12 cellular contexts compared by ENCODE assay signal in genomic region chr12:64714551-64714968, GRCh38. TPM values are rescaled to one million over a fixed set of nuclear protein-coding genes. Genes with fewer than 3 reads are reported as not detected.
DNase-seq lines count a peak whose midpoint lies in the region; ATAC-seq, FAIRE-seq and TF ChIP-seq lines count a peak whose summit lies in the region.
"Had no signal": no experiment of that assay in that cellular context is flagged by ENCODE, and none has a peak within 500 bp of the region (broad histone marks: within the 10 kb centered on the region; RNA-seq: fewer than 3 reads in every experiment).

No MANE protein-coding gene starts in this region.

- CTCF ChIA-PET in CD8-positive, alpha-beta memory T cell (lab: Charles Lee) = interaction anchor here (0.6 to 1.8 kb wide), 3 partner anchors 17 to 165 kb away, joined by 3 to 4 read pairs (median 3); no protein-coding TSS in a partner anchor
- CTCF ChIA-PET in activated CD8-positive, alpha-beta T cell treated with anti-CD3 and anti-CD28 coated beads for 36 hours (lab: Charles Lee) = interaction anchor here (1.0 kb wide), 1 partner anchor 9 kb away, joined by 4 read pairs; no protein-coding TSS in a partner anchor

- H3K9me3 Mint-ChIP-seq in CD8-positive, alpha-beta memory T cell = no peaks in the 10 kb centered on the region
- no peaks in the 10 kb centered on the region for H3K9me3 Mint-ChIP-seq in activated CD8-positive, alpha-beta T cell treated with anti-CD3 and anti-CD28 coated beads for 36 hours

- H3K4me1 ChIP-seq in CD8-positive, alpha-beta memory T cell (ENCODE audit: insufficient read depth, low read length) = peaks cover 5% of the 10 kb centered on the region
- H3K4me1 ChIP-seq in tibial nerve = no peaks in the 10 kb centered on the region

- ATAC-seq in GM19328 (IDR thresholded peaks at IDR 0.05; ENCODE audit: unreplicated experiment) (peak; percentile 52), HG03039 (IDR thresholded peaks at IDR 0.05; ENCODE audit: unreplicated experiment) (peak; percentile 51)
- ATAC-seq in activated CD8-positive, alpha-beta T cell treated with anti-CD3 and anti-CD28 coated beads for 36 hours = peak; percentile 91

- peak overlapping the region in 6 of 7 donors; percentile 6 to 86 (median 39) for H3K4me3 Mint-ChIP-seq in CD8-positive, alpha-beta memory T cell
- no peak overlapping the region for H3K4me3 Mint-ChIP-seq in activated CD8-positive, alpha-beta T cell treated with anti-CD3 and anti-CD28 coated beads for 36 hours
- H3K4me3 Mint-ChIP-seq: activated naive CD8-positive, alpha-beta T cell had no signal

- H3K36me3 ChIP-seq in CD8-positive, alpha-beta memory T cell (ENCODE audit: insufficient read depth, low read length) = peaks cover 9% of the 10 kb centered on the region
- H3K36me3 ChIP-seq in tibial nerve = peaks cover 2 to 75% (median 11%) of the 10 kb centered on the region in 3 donors

- peak overlapping the region; percentile 1 to 88 (median 72) for H3K27ac Mint-ChIP-seq in CD8-positive, alpha-beta memory T cell
- peak overlapping the region; percentile 59 for H3K27ac Mint-ChIP-seq in activated CD8-positive, alpha-beta T cell treated with anti-CD3 and anti-CD28 coated beads for 36 hours
- H3K27ac Mint-ChIP-seq: activated naive CD8-positive, alpha-beta T cell had no signal

- no peaks in the 10 kb centered on the region for H3K9me3 ChIP-seq in CD8-positive, alpha-beta memory T cell (ENCODE audit: low read length)
- no peaks in the 10 kb centered on the region for H3K9me3 ChIP-seq in tibial nerve

- H3K27me3 ChIP-seq in CD8-positive, alpha-beta memory T cell (ENCODE audit: insufficient read depth, low read length, poor library complexity, severe bottlenecking) = no peaks in the 10 kb centered on the region
- H3K27me3 ChIP-seq in tibial nerve = no peaks in the 10 kb centered on the region

- 90 to 95% methylated on average over 5 of the region's 5 CpGs for WGBS in tibial nerve, 2 donors

- intact Hi-C loops in activated CD8-positive, alpha-beta T cell treated with anti-CD3 and anti-CD28 coated beads for 36 hours (cut with micrococcal nuclease) = no loop called here

- no peak for TF ChIP-seq POLR2A in tibial nerve (IDR thresholded peaks at IDR 0.05)
- no peak for TF ChIP-seq POLR2A in GM12891 (IDR thresholded peaks at IDR 0.05; ENCODE audit: low read depth, low read length)

- FAIRE-seq in GM12891 (lab: Jason Lieb, UNC) (no peak), D721Med (lab: Jason Lieb, UNC) (no peak)

- no peak overlapping the region for H3K27ac ChIP-seq in CD8-positive, alpha-beta memory T cell (ENCODE audit: low read depth, low read length)
- no peak overlapping the region for H3K27ac ChIP-seq in tibial nerve

- TF ChIP-seq EP300 in tibial nerve (IDR thresholded peaks at IDR 0.05) = no peak

- no peak for TF ChIP-seq CTCF in activated CD8-positive, alpha-beta T cell treated with anti-CD3 and anti-CD28 coated beads for 36 hours (IDR thresholded peaks at IDR 0.05)
- no peak for TF ChIP-seq CTCF in tibial nerve (IDR thresholded peaks at IDR 0.05)
- no peak for TF ChIP-seq CTCF in D721Med (IDR thresholded peaks at IDR 0.05; ENCODE audit: insufficient read depth, missing control alignments)

- H3K4me3 ChIP-seq in CD8-positive, alpha-beta memory T cell (ENCODE audit: low read length) = no peak overlapping the region
- H3K4me3 ChIP-seq in tibial nerve = no peak overlapping the region

- peak in 4 of 5 donors; percentile 3 to 66 (median 29) for DNase-seq in CD8-positive, alpha-beta memory T cell
- DNase-seq in activated CD8-positive, alpha-beta T cell treated with anti-CD3 and anti-CD28 coated beads for 36 hours = peak; percentile 62
- no peak for DNase-seq in SIG-M5 treated with dmso at 0.1 percent for 504 hours (lab: John Stamatoyannopoulos, UW; ENCODE audit: unreplicated experiment)
- no peak for DNase-seq in tibial nerve (ENCODE audit: low spot score in 2 of 2)
- no peak for DNase-seq in GM12891 (ENCODE audit: insufficient read length, low spot score)
- no peak for DNase-seq in D721Med (ENCODE audit: insufficient read length, low spot score)
- DNase-seq: DMS53, occipital lobe, RPMI8226 had no signal

- H3K36me3 Mint-ChIP-seq in CD8-positive, alpha-beta memory T cell = peaks cover 0 to 70% (median 25%) of the 10 kb centered on the region in 3 donors
- peaks cover 32% of the 10 kb centered on the region for H3K36me3 Mint-ChIP-seq in activated CD8-positive, alpha-beta T cell treated with anti-CD3 and anti-CD28 coated beads for 36 hours (ENCODE audit: low read depth)

- H3K4me1 Mint-ChIP-seq in CD8-positive, alpha-beta memory T cell = peaks cover 33 to 40% (median 37%) of the 10 kb centered on the region in 3 donors
- peaks cover 24% of the 10 kb centered on the region for H3K4me1 Mint-ChIP-seq in activated CD8-positive, alpha-beta T cell treated with anti-CD3 and anti-CD28 coated beads for 36 hours (ENCODE audit: low read depth)

- H3K27me3 Mint-ChIP-seq in CD8-positive, alpha-beta memory T cell = no peaks in the 10 kb centered on the region
- no peaks in the 10 kb centered on the region for H3K27me3 Mint-ChIP-seq in activated CD8-positive, alpha-beta T cell treated with anti-CD3 and anti-CD28 coated beads for 36 hours
- H3K27me3 Mint-ChIP-seq: activated naive CD8-positive, alpha-beta T cell had no signal

- POLR2A ChIA-PET in CD8-positive, alpha-beta memory T cell (lab: Charles Lee) = no interaction called here
- POLR2A ChIA-PET in activated CD8-positive, alpha-beta T cell treated with anti-CD3 and anti-CD28 coated beads for 36 hours (lab: Charles Lee) = interaction anchor here (1.6 kb wide), 1 partner anchor 9 kb away, joined by 7 read pairs; no protein-coding TSS in a partner anchor

TF ChIP-seq in GM12891, 5 proteins besides CTCF, POLR2A, EP300 and RAD21:
- TF ChIP-seq POU2F2 (IDR thresholded peaks at IDR 0.05; ENCODE audit: low read depth, low read length) (no peak), SPI1 (IDR thresholded peaks at IDR 0.05; ENCODE audit: low read depth, low read length) (no peak), POLR2AphosphoS5 (IDR thresholded peaks at IDR 0.05; ENCODE audit: low read depth, low read length) (no peak), PAX5 (IDR thresholded peaks at IDR 0.05; ENCODE audit: insufficient read depth, low read length, severe bottlenecking) (no peak), TAF1 (IDR thresholded peaks at IDR 0.05; ENCODE audit: low read depth, low read length) (no peak)

RNA-seq across cellular contexts. Expression of gene GNS, which starts 44.6 kb away (rescaled TPM):
- total RNA-seq in CD8-positive, alpha-beta memory T cell = 10 to 100 TPM; 20.7 to 21.1 TPM
- 47.5 TPM for polyA plus RNA-seq in CD8-positive, alpha-beta memory T cell
- total RNA-seq in activated CD8-positive, alpha-beta T cell treated with anti-CD3 and anti-CD28 coated beads for 36 hours = 10 to 100 TPM; 16.4 to 19.2 TPM
- 10 to 100 TPM; 72.2 to 88.4 (median 81.4) TPM for total RNA-seq in tibial nerve
- polyA plus RNA-seq in GM12891 (2012; ENCODE audit: low read depth, missing spikeins) = 10.2 TPM

Comparison
In these comparisons a context has a peak if more than half of its experiments do, and no peak if none do; other contexts are left out.
1. DNase-seq: peak in CD8-positive, alpha-beta memory T cell (4 of 5) and activated CD8-positive, alpha-beta T cell treated with anti-CD3 and anti-CD28 coated beads for 36 hours (single experiment); none in SIG-M5 treated with dmso at 0.1 percent for 504 hours (single experiment), tibial nerve (0 of 2), GM12891 (single experiment) and D721Med (single experiment).
2. Peak in every context shown above with its lines, with median percentiles within 50 percentile points of each other: ATAC-seq.